ENCODE assay signal across 8 cellular contexts in the genomic region with DNA sequence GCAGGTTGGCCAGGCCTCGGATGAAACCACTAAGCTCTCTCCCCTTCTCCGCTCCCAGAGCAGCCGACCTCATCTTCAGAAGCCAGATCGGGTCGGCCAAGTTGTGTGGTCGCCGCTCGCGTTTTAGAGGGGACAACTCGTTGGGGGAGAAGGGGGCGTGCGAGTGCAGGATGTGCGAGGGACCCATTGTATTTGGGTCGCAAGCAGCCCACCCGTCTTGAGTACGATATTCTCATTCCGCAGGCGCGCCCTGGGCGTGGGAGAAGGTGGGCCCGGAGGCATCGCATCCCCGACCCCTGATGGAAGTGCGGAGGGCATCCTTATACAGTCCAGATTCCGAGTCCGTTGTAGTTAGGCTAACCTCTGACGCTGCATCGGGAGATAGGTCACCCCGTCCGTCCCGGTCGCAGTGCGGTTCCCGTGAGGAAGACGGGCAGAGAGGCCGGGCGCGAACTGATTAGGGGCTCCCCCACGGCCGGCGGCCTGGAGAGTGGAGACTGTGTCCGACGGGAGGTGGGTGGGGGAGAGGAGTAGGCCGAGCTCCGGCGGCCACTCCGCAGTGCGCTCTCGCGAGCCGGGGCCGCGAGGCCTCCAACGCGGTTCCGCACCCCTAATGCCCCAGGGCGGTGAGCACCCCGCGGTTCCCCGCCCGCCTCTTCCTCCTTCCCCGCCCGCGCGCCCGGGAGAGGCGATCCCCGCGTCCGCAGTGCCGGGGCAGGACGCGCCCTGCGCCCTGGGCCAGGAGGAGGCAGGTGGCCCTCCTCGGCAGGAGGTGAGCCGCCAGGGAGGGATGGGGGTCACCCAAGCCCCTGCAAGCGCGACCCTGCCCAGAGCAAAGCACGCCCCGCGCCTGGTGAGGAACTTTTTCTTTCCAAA. TPM values are rescaled to one million over a fixed set of nuclear protein-coding genes. Genes with fewer than 3 reads are reported as not detected.
DNase-seq lines count a peak whose midpoint lies in the region; ATAC-seq, FAIRE-seq and TF ChIP-seq lines count a peak whose summit lies in the region.

No MANE protein-coding gene starts in this region.

- CTCF ChIA-PET in CD8-positive, alpha-beta memory T cell (lab: Charles Lee) = no interaction called here
- CTCF ChIA-PET in PC-9 (lab: Charles Lee) = no interaction called here

- DNase-seq in CD8-positive, alpha-beta memory T cell = peak in 1 of 5 donors; percentile 14
- peak in 1 of 2 experiments; percentile 14 for DNase-seq in PC-9
- no peak for DNase-seq in epithelial cell of proximal tubule (ENCODE audit: low read depth)
- DNase-seq in pancreas = peak in 4 of 6 donors; percentile 20 to 77 (median 45)
- no peak for DNase-seq in cerebellum (ENCODE audit: low spot score)
- no peak for DNase-seq in NCI-H748 (lab: John Stamatoyannopoulos, UW; ENCODE audit: unreplicated experiment)
- no peak for DNase-seq in NCI-H1092 (lab: John Stamatoyannopoulos, UW)
- DNase-seq in activated gamma-delta T cell treated with Interleukin-2 at 50 U/mL for 16 hours = no peak

- peak overlapping the region in 6 of 7 donors; percentile 58 to 76 (median 66) for H3K4me3 Mint-ChIP-seq in CD8-positive, alpha-beta memory T cell

- POLR2A ChIA-PET in CD8-positive, alpha-beta memory T cell (lab: Charles Lee) = no interaction called here
- POLR2A ChIA-PET in PC-9 (lab: Charles Lee; ENCODE audit: unreplicated experiment) = interaction anchor here (1.1 kb wide), 1 partner anchor 248 kb away, joined by 4 read pairs; no protein-coding TSS in a partner anchor

- H3F3A ChIP-seq in PC-9 (ENCODE audit: insufficient read depth, low read depth) = no peaks in the 10 kb centered on the region

- H3K9me3 ChIP-seq in CD8-positive, alpha-beta memory T cell (ENCODE audit: low read length) = no peaks in the 10 kb centered on the region
- H3K9me3 ChIP-seq in PC-9 (ENCODE audit: insufficient read depth, low read depth) (no peaks in the 10 kb centered on the region), pancreas (no peaks in the 10 kb centered on the region)

- intact Hi-C loops in PC-9 (cut with micrococcal nuclease; ENCODE audit: unreplicated experiment) = loop anchor here (2.0 to 10.0 kb wide), 4 partner anchors 57 to 339 kb away; a partner anchor contains a TSS
- intact Hi-C loops in pancreas (cut with DNase I) = loop anchor here in 1 of 3 donors (10.0 kb wide), 1 partner anchor 61 kb away; a partner anchor contains a TSS

- WGBS in pancreas, 2 donors = 21 to 23% methylated on average over 70 to 81 of the region's 81 CpGs

- peak overlapping the region; percentile 57 for H3K27ac ChIP-seq in CD8-positive, alpha-beta memory T cell (ENCODE audit: low read depth, low read length)
- H3K27ac ChIP-seq in PC-9 (no peak overlapping the region), pancreas (no peak overlapping the region)

- no peak for TF ChIP-seq CTCF in PC-9 (conservative IDR thresholded peaks at IDR 0.05)
- TF ChIP-seq CTCF in epithelial cell of proximal tubule (conservative IDR thresholded peaks at IDR 0.05; ENCODE audit: low read depth, low read length) = no peak
- TF ChIP-seq CTCF in pancreas (IDR thresholded peaks at IDR 0.05) = no peak

- no TSS peak for BruUV-seq in PC-9 (replicated peaks; lab: Mats Ljungman, UMichigan)

- H3K9me2 ChIP-seq in PC-9 (ENCODE audit: insufficient read depth) = no peaks in the 10 kb centered on the region

- peaks cover 56 to 72% of the 10 kb centered on the region in 2 donors for H3K27me3 Mint-ChIP-seq in CD8-positive, alpha-beta memory T cell

- H3K4me1 Mint-ChIP-seq in CD8-positive, alpha-beta memory T cell = peaks cover 23 to 47% (median 40%) of the 10 kb centered on the region in 3 donors

- H3K9me3 Mint-ChIP-seq in CD8-positive, alpha-beta memory T cell = peaks cover 0 to 4% (median 0%) of the 10 kb centered on the region in 5 donors

- no peaks in the 10 kb centered on the region for H3K79me2 ChIP-seq in PC-9 (ENCODE audit: low read depth)

- peaks cover 42% of the 10 kb centered on the region for H3K27me3 ChIP-seq in CD8-positive, alpha-beta memory T cell (ENCODE audit: insufficient read depth, low read length, poor library complexity, severe bottlenecking)
- H3K27me3 ChIP-seq in PC-9 (ENCODE audit: insufficient read depth, low read depth) = no peaks in the 10 kb centered on the region
- no peaks in the 10 kb centered on the region for H3K27me3 ChIP-seq in pancreas

- H4K20me1 ChIP-seq in PC-9 (ENCODE audit: insufficient read depth) = no peaks in the 10 kb centered on the region

- peak overlapping the region; percentile 14 for H3K4me3 ChIP-seq in CD8-positive, alpha-beta memory T cell (ENCODE audit: low read length)
- peak overlapping the region; percentile 77 for H3K4me3 ChIP-seq in PC-9
- peak overlapping the region; percentile 46 for H3K4me3 ChIP-seq in epithelial cell of proximal tubule (ENCODE audit: low read depth, low read length)
- H3K4me3 ChIP-seq in pancreas = peak overlapping the region; percentile 6 to 59 (median 44)

- ATAC-seq in pancreas = peak in 3 of 4 donors; percentile 1 to 22 (median 8)

- H3K36me3 ChIP-seq in CD8-positive, alpha-beta memory T cell (ENCODE audit: insufficient read depth, low read length) = no peaks in the 10 kb centered on the region
- no peaks in the 10 kb centered on the region for H3K36me3 ChIP-seq in PC-9 (ENCODE audit: low read depth)
- no peaks in the 10 kb centered on the region for H3K36me3 ChIP-seq in pancreas

- peak overlapping the region in 1 of 8 donors; percentile 15 for H3K27ac Mint-ChIP-seq in CD8-positive, alpha-beta memory T cell

- no peaks in the 10 kb centered on the region for H3K36me3 Mint-ChIP-seq in CD8-positive, alpha-beta memory T cell

- H3K4me2 ChIP-seq in PC-9 = peak overlapping the region; percentile 88

- H3K4me1 ChIP-seq in CD8-positive, alpha-beta memory T cell (ENCODE audit: insufficient read depth, low read length) = peaks cover 32% of the 10 kb centered on the region
- H3K4me1 ChIP-seq in PC-9 (replicated peaks; ENCODE audit: insufficient read depth) (no peaks in the 10 kb centered on the region), pancreas (peaks cover 3 to 14% (median 13%) of the 10 kb centered on the region in 3 donors)

- H2AFZ ChIP-seq in PC-9 = peak overlapping the region; percentile 88

- no peak for FAIRE-seq in pancreas (lab: Jason Lieb, UNC)

RNA-seq across cellular contexts. Expression of a gene that starts 1.6 kb away (rescaled TPM):
- not detected for total RNA-seq in CD8-positive, alpha-beta memory T cell
- polyA plus RNA-seq in CD8-positive, alpha-beta memory T cell = not detected
- total RNA-seq in PC-9 (2021) = 1.9 and 7.3 TPM in 2 replicates
- 0.14 TPM in 1 of 2 replicates, not detected in the other for total RNA-seq in epithelial cell of proximal tubule
- total RNA-seq in pancreas = 1 to 10 TPM in 2 of 6 donors, under 1 TPM in 3, not detected in 1; 0.08 to 2.1 (median 0.28) TPM
- under 1 TPM; 0.23 to 0.96 TPM for polyA plus RNA-seq in pancreas
- 17.5 TPM for total RNA-seq in cerebellum

RNA-seq across cellular contexts. Expression of a gene that starts 56.7 kb away (rescaled TPM):
- not detected for total RNA-seq in CD8-positive, alpha-beta memory T cell
- not detected for polyA plus RNA-seq in CD8-positive, alpha-beta memory T cell
- total RNA-seq in PC-9 (2021) (1.7 and 2.0 TPM in 2 replicates), epithelial cell of proximal tubule (not detected in 2 replicates), pancreas (1 to 10 TPM in 2 of 6 donors, under 1 TPM in 4; 0.49 to 2.4 (median 0.79) TPM), cerebellum (not detected)
- 1 to 10 TPM; 1.6 to 3.6 TPM for polyA plus RNA-seq in pancreas

Comparison
In these comparisons a context has a peak if more than half of its experiments do, and no peak if none do; other contexts are left out.
1. DNase-seq: peak in pancreas (4 of 6); none in epithelial cell of proximal tubule (single experiment), cerebellum (single experiment), NCI-H748 (single experiment), NCI-H1092 (single experiment) and activated gamma-delta T cell treated with Interleukin-2 at 50 U/mL for 16 hours (single experiment).
2. H3K4me3 ChIP-seq: peak in every context shown above with its lines; median percentile 77 in PC-9; 46 in epithelial cell of proximal tubule; 44 in pancreas; 14 in CD8-positive, alpha-beta memory T cell.